ENCODE assay signal across 12 cellular contexts in the genomic region with DNA sequence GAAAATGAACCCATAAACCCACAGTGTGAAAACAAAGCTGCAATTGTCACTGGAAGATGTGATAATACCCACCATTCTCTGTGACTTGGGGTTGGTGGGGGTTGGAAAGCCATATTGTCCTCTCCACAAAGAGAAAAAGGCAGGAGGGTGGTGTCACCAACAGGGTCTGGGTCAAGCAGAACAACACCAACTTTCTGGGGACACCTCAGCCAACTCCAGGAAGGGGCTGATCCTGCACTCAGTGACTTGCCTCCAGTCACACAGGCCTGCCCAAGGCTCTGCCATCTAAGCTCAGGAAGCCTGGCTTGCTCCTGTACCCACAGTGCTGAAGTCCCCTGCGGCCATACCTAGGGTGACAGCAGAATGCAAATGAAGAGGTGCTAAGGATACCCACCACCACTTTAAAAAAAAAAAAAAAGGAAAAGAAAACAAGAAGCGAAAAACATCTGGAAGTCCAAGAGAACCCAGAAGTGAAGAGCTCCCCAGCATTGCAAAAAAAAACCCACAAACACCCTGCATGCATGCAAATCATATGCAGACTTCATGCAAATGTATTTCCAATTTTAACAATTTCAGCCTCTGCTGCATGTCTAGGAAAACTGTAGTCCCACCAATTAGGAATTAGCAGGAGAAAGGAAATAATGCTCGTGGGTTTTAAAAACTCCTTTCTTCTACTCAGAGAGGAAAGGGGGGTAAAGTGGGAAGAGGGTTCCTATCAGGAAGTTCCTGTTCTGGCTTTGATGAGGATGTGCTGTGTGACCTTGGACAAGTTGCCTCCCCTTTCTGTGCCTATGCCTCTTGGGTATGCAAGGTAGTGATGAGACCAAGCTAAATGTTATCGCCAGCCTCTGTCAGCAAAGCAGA.
DNase-seq lines count a peak whose midpoint lies in the region.
"Had no signal": no experiment of that assay in that cellular context is flagged by ENCODE, and none has a peak within 500 bp of the region (broad histone marks: within the 10 kb centered on the region; RNA-seq: fewer than 3 reads in every experiment).

No MANE protein-coding gene starts in this region.

- H3K27ac ChIP-seq in KOPT-K1 (ENCODE audit: low read depth, low read length, poor library complexity, severe bottlenecking) = peak overlapping the region; percentile 84
- H3K27ac ChIP-seq in angular gyrus (ENCODE audit: low read depth, low read length) = peak overlapping the region; percentile 97
- H3K27ac ChIP-seq: SJSA1 had no signal

- peak; percentile 32 for DNase-seq in NK-92 treated with Interleukin-12 subunit alpha and Interleukin-12 subunit beta, amount 100 ng/mL, for 24 hours (lab: John Stamatoyannopoulos, UW)
- DNase-seq in NK-92 (lab: John Stamatoyannopoulos, UW; ENCODE audit: unreplicated experiment) = no peak
- peak; percentile 88 for DNase-seq in pons (ENCODE audit: low spot score)
- no peak for DNase-seq in DMS79 (lab: John Stamatoyannopoulos, UW)
- DNase-seq in ACHN = no peak
- no peak for DNase-seq in NCI-H748 treated with DMSO at 0.1 percent for 48 hours (lab: John Stamatoyannopoulos, UW)
- DNase-seq: activated CD4-positive, alpha-beta T cell treated with anti-CD3 and anti-CD28 coated beads for 4 hours; NCI-H345; small intestine had no signal

- in situ Hi-C loops in ACHN (cut with HindIII; ENCODE audit: low pct_ligation_motif_present, low pct_unique_long_range_greater_than_20kb, low sequenced_read_pairs) = no loop called here

- no peaks in the 10 kb centered on the region for H3K36me3 ChIP-seq in KOPT-K1 (ENCODE audit: insufficient read depth, low read length)
- H3K36me3 ChIP-seq: SJSA1 had no signal

- H3K9me3 ChIP-seq in KOPT-K1 (ENCODE audit: insufficient read depth, low read length, poor library complexity, severe bottlenecking) = no peaks in the 10 kb centered on the region
- H3K9me3 ChIP-seq: SJSA1 had no signal

Comparison
In these comparisons a context has a peak if more than half of its experiments do, and no peak if none do; other contexts are left out.
1. DNase-seq: peak in NK-92 treated with Interleukin-12 subunit alpha and Interleukin-12 subunit beta, amount 100 ng/mL, for 24 hours (single experiment) and pons (single experiment); none in NK-92 (single experiment), DMS79 (single experiment), ACHN (single experiment) and NCI-H748 treated with DMSO at 0.1 percent for 48 hours (single experiment).